Comparison of ENCODE assay signal across 8 cellular contexts in genomic region chr6:692356-692851, GRCh38. TPM values are rescaled to one million over a fixed set of nuclear protein-coding genes. Genes with fewer than 3 reads are reported as not detected.
A peak's percentile ranks its signal among the peaks of the same experiment; 100 is the strongest.
DNase-seq lines count a peak whose midpoint lies in the region; ATAC-seq, FAIRE-seq and TF ChIP-seq lines count a peak whose summit lies in the region.

No MANE protein-coding gene starts in this region.

- no peak for FAIRE-seq in kidney (lab: Jason Lieb, UNC)

- no peaks in the 10 kb centered on the region for H4K20me1 ChIP-seq in HCT116 (ENCODE audit: insufficient read depth)

- H3K9me2 ChIP-seq in HCT116 (ENCODE audit: insufficient read depth): no peaks in the 10 kb centered on the region

- H3K36me3 ChIP-seq in HCT116 (ENCODE audit: control insufficient read depth in 1 of 2, insufficient read depth in 2 of 2, low read length in 2 of 2) (no peaks in the 10 kb centered on the region; a peak in 1 of 4 replicates), kidney (ENCODE audit: control insufficient read depth in 1 of 2, insufficient read depth in 2 of 2, low read length in 2 of 2) (peaks cover 0 to 2% of the 10 kb centered on the region in 2 donors)

- H3K27ac ChIP-seq in HCT116 (ENCODE audit: low read depth, low read length) (peak overlapping the region; percentile 83), VCaP (peak overlapping the region; percentile 33; the same call in 1 of the 2 replicates), kidney (ENCODE audit: low read depth in 2 of 2, low read length in 2 of 2) (peak overlapping the region; percentile 45 to 76)

- H3K9me3 Mint-ChIP-seq in MCF 10A (ENCODE audit: unreplicated experiment): no peaks in the 10 kb centered on the region

- BruUV-seq in HCT116 (replicated peaks; lab: Mats Ljungman, UMichigan) (no TSS peak), MCF 10A (replicated peaks; lab: Mats Ljungman, UMichigan) (no TSS peak)

- peak overlapping the region; percentile 82 for H3K27ac Mint-ChIP-seq in MCF 10A (ENCODE audit: low read depth, unreplicated experiment)

- RAD21 ChIA-PET in HCT116 (lab: Charles Lee; ENCODE audit: low non-redundant PET in 1 of 2, low total read pairs in 2 of 2, uncharacterized antibody in 2 of 2, unreplicated experiment in 2 of 2): no interaction called here

- H3K9me3 ChIP-seq in HCT116 (ENCODE audit: control insufficient read depth in 1 of 2, insufficient read depth in 1 of 2, low read depth in 1 of 2, low read length in 2 of 2) (no peaks in the 10 kb centered on the region), kidney (ENCODE audit: control insufficient read depth in 1 of 2, low read length in 2 of 2) (no peaks in the 10 kb centered on the region)

- peaks cover 6 to 15% of the 10 kb centered on the region in 2 experiments; a peak in 3 of 4 replicates for H3K4me1 ChIP-seq in HCT116 (ENCODE audit: control insufficient read depth in 1 of 2, insufficient read depth in 2 of 2, low read length in 2 of 2)
- peaks cover 5 to 8% of the 10 kb centered on the region in 2 donors for H3K4me1 ChIP-seq in kidney (ENCODE audit: control insufficient read depth in 1 of 2, insufficient read depth in 1 of 2, low read depth in 1 of 2, low read length in 2 of 2)

- peak overlapping the region; percentile 70 for H3K9ac ChIP-seq in HCT116 (ENCODE audit: low read length)
- peak overlapping the region; percentile 81 to 91 for H3K9ac ChIP-seq in kidney (ENCODE audit: low read length in 2 of 2)

- POLR2A ChIA-PET in HCT116 (lab: Charles Lee) (interaction anchor here (0.6 kb wide), 1 partner anchor 1777 kb away, joined by 3 read pairs; no protein-coding TSS in a partner anchor), MCF 10A (lab: Yijun Ruan, JAX) (interaction anchor here (0.7 to 3.7 kb wide), 9 partner anchors 11 to 698 kb away, joined by 3 to 69 read pairs (median 4); no protein-coding TSS in a partner anchor)

- H3K4me3 Mint-ChIP-seq in MCF 10A (ENCODE audit: unreplicated experiment): peak overlapping the region; percentile 93

- H3K4me3 ChIP-seq in GM12864 (ENCODE audit: low read depth, low read length) (peak overlapping the region; percentile 97), HCT116 (replicated peaks in 1 of 2; ENCODE audit: low read depth in 1 of 2, low read length in 2 of 2) (peak overlapping the region; percentile 82 to 98), kidney (ENCODE audit: low read length in 2 of 2) (peak overlapping the region; percentile 85 to 94)

- H3K27me3 ChIP-seq in HCT116 (ENCODE audit: insufficient read depth, low read length): no peaks in the 10 kb centered on the region

- TF ChIP-seq CTCF in GM12864 (IDR thresholded peaks at IDR 0.05; ENCODE audit: low read depth, low read length, missing control alignments): no peak
- TF ChIP-seq CTCF in HCT116 (IDR thresholded peaks at IDR 0.05 in 2 of 3, conservative IDR thresholded peaks at IDR 0.05 in 1 of 3; ENCODE audit: borderline replicate concordance in 1 of 3, insufficient read depth in 1 of 3, low read depth in 2 of 3, low read length in 2 of 3): no peak
- TF ChIP-seq CTCF in VCaP (conservative IDR thresholded peaks at IDR 0.05): no peak
- TF ChIP-seq CTCF in MCF 10A (IDR thresholded peaks at IDR 0.05; ENCODE audit: unreplicated experiment): no peak
- TF ChIP-seq CTCF in kidney (IDR thresholded peaks at IDR 0.05; ENCODE audit: borderline replicate concordance, extremely low read depth, insufficient read depth): no peak

- peak; percentile 90 for ATAC-seq in HCT116

- H3K79me2 ChIP-seq in HCT116 (ENCODE audit: insufficient read depth, low read length): peaks cover 48% of the 10 kb centered on the region

- H2AFZ ChIP-seq in HCT116 (ENCODE audit: low read depth, low read length, poor library complexity, severe bottlenecking): no peak overlapping the region

- H3K36me3 Mint-ChIP-seq in MCF 10A (ENCODE audit: insufficient read depth, unreplicated experiment): no peaks in the 10 kb centered on the region

- CTCF ChIA-PET in HCT116 (lab: Charles Lee): interaction anchor here (1.0 to 1.7 kb wide), 3 partner anchors 9 to 644 kb away, joined by 3 to 5 read pairs (median 3); no protein-coding TSS in a partner anchor
- CTCF ChIA-PET in MCF 10A (lab: Yijun Ruan, JAX): no interaction called here

- H3K4me2 ChIP-seq in HCT116 (ENCODE audit: low read length): peak overlapping the region; percentile 85

- peak; percentile 33 for DNase-seq in GM12864 (ENCODE audit: low read depth)
- DNase-seq in HCT116 (ENCODE audit: low read depth, low spot score): peak; percentile 33
- DNase-seq in M059J (ENCODE audit: low read depth): peak; percentile 62
- peak; percentile 54 for DNase-seq in MCF 10A (ENCODE audit: unreplicated experiment)
- no peak for DNase-seq in kidney
- DNase-seq in stimulated activated CD4-positive, alpha-beta T cell treated with anti-CD3 and anti-CD28 coated beads, Interleukin-15, amount 100 ng/mL, for 24 hours: peak; percentile 87
- DNase-seq in DMS153 treated with DMSO at 0.1 percent for 48 hours (lab: John Stamatoyannopoulos, UW; ENCODE audit: unreplicated experiment): no peak

- H3K4me1 Mint-ChIP-seq in MCF 10A (ENCODE audit: insufficient read depth, unreplicated experiment): peaks cover 16% of the 10 kb centered on the region

- TF ChIP-seq POLR2A in HCT116 (IDR thresholded peaks at IDR 0.05; ENCODE audit: borderline replicate concordance, extremely low read depth, insufficient read depth, insufficient read length): no peak

- intact Hi-C loops in HCT116 (cut with micrococcal nuclease): no loop called here
- intact Hi-C loops in MCF 10A (cut with micrococcal nuclease): loop anchor here (2.0 kb wide), 1 partner anchor 76 kb away; no protein-coding TSS in a partner anchor
- intact Hi-C loops in kidney (cut with DNase I): no loop called here

- no peaks in the 10 kb centered on the region for H3K27me3 Mint-ChIP-seq in MCF 10A (ENCODE audit: insufficient read depth, unreplicated experiment)

- no peak for TF ChIP-seq RAD21 in HCT116 (IDR thresholded peaks at IDR 0.05; ENCODE audit: low read depth)

TF ChIP-seq in HCT116, 20 proteins besides CTCF, POLR2A, EP300 and RAD21:
- TF ChIP-seq EZH2 (IDR thresholded peaks at IDR 0.05) (no peak), MAX (IDR thresholded peaks at IDR 0.05) (peak; percentile 25; the same call in 1 of the 2 replicates), SP1 (IDR thresholded peaks at IDR 0.05; ENCODE audit: low read depth) (no peak)

RNA-seq across cellular contexts. Expression of gene EXOC2, which starts 0.5 kb away (rescaled TPM):
- total RNA-seq in HCT116 (2021; ENCODE audit: unreplicated experiment) (24.5 TPM), MCF 10A (2022) (14.6 and 18.9 TPM in 2 replicates), kidney (21.7 TPM)
- 12.2 and 14.3 TPM in 2 replicates for polyA plus RNA-seq in HCT116 (2012)
- 40.4 and 62.2 TPM in 2 replicates for total RNA-seq in M059J (2014; rRNA removed; shearing (Covaris generic))
- polyA plus RNA-seq in kidney (ENCODE audit: insufficient read depth, low read depth, low replicate concordance): 8.6 TPM

RNA-seq across cellular contexts. Expression of gene HUS1B, which starts 35.5 kb away (rescaled TPM):
- total RNA-seq in HCT116 (2021; ENCODE audit: unreplicated experiment) (0.76 TPM), MCF 10A (2022) (0.61 and 0.72 TPM in 2 replicates), kidney (1.2 TPM)
- 0.13 and 0.16 TPM in 2 replicates for polyA plus RNA-seq in HCT116 (2012)
- 0.15 and 0.54 TPM in 2 replicates for total RNA-seq in M059J (2014; rRNA removed; shearing (Covaris generic))
- polyA plus RNA-seq in kidney (ENCODE audit: insufficient read depth, low read depth, low replicate concordance): not detected

Comparison
In these comparisons a context has a peak if more than half of its experiments do, and no peak if none do; other contexts are left out.
1. DNase-seq: peak in GM12864 (single experiment), HCT116 (single experiment), M059J (single experiment), MCF 10A (single experiment) and stimulated activated CD4-positive, alpha-beta T cell treated with anti-CD3 and anti-CD28 coated beads, Interleukin-15, amount 100 ng/mL, for 24 hours (single experiment); none in kidney (single experiment) and DMS153 treated with DMSO at 0.1 percent for 48 hours (single experiment).
2. H3K27ac ChIP-seq: peak in every context shown above with its lines; median percentile 83 in HCT116; 60 in kidney; 33 in VCaP.
3. Peak in every context shown above with its lines, with median percentiles within 50 percentile points of each other: H3K4me3 ChIP-seq.